In genomic region chr4:130478406-130478805, GRCh38 we compare ENCODE assay signal across 15 cellular contexts.
DNase-seq lines count a peak whose midpoint lies in the region; ATAC-seq, FAIRE-seq and TF ChIP-seq lines count a peak whose summit lies in the region.
"Had no signal": no experiment of that assay in that cellular context is flagged by ENCODE, and none has a peak within 500 bp of the region (broad histone marks: within the 10 kb centered on the region; RNA-seq: fewer than 3 reads in every experiment).

No MANE protein-coding gene starts in this region.

- no peaks in the 10 kb centered on the region for H3K27me3 ChIP-seq in gastroesophageal sphincter
- H3K27me3 ChIP-seq in upper lobe of right lung, result no peaks in the 10 kb centered on the region
- no peaks in the 10 kb centered on the region for H3K27me3 ChIP-seq in HepG2 (ENCODE audit: control insufficient read depth in 1 of 2, insufficient read depth in 2 of 2, low read length in 2 of 2)

- POLR2A ChIA-PET in HepG2 (lab: Yijun Ruan, JAX), result no interaction called here

- FAIRE-seq in HepG2 (lab: Jason Lieb, UNC), result no peak
- FAIRE-seq: colon had no signal

- WGBS in gastroesophageal sphincter (ENCODE audit: low coverage in 1 of 2), 2 donors, result 75 to 85% methylated on average over 2 to 3 of the region's 3 CpGs
- WGBS in HepG2 (ENCODE audit: low lambda C conversion rate), result no CpG with 5 or more reads among the region's 3 CpGs

- H3K4me2 ChIP-seq in HepG2 (ENCODE audit: low read depth, low read length), result no peak overlapping the region
- H3K4me2 ChIP-seq: KMS-11 had no signal

- in situ Hi-C loops in HepG2 (cut with HindIII; ENCODE audit: extremely low pct_ligation_motif_present, low pct_unique_long_range_greater_than_20kb), result no loop called here

- H3K9me3 ChIP-seq in gastroesophageal sphincter (no peaks in the 10 kb centered on the region), upper lobe of right lung (no peaks in the 10 kb centered on the region), HepG2 (ENCODE audit: low read length) (no peaks in the 10 kb centered on the region)

- no peaks in the 10 kb centered on the region for H3K36me3 ChIP-seq in gastroesophageal sphincter
- no peaks in the 10 kb centered on the region for H3K36me3 ChIP-seq in upper lobe of right lung
- H3K36me3 ChIP-seq in HepG2 (replicated peaks in 1 of 2; ENCODE audit: control insufficient read depth in 1 of 2, insufficient read depth in 2 of 2, low read length in 2 of 2), result no peaks in the 10 kb centered on the region
- H3K36me3 ChIP-seq: left ventricle myocardium inferior had no signal

- TF ChIP-seq EP300 in gastroesophageal sphincter (IDR thresholded peaks at IDR 0.05) (no peak), HepG2 (IDR thresholded peaks at IDR 0.05; ENCODE audit: low read depth in 2 of 2, low read length in 2 of 2) (no peak), HepG2 (CRISPR knock-in tag; IDR thresholded peaks at IDR 0.05; ENCODE audit: borderline replicate concordance) (no peak)

- TF ChIP-seq CTCF in gastroesophageal sphincter (IDR thresholded peaks at IDR 0.05) (no peak), upper lobe of right lung (IDR thresholded peaks at IDR 0.05) (no peak), HepG2 (CRISPR knock-in tag; IDR thresholded peaks at IDR 0.05) (no peak)

- no peaks in the 10 kb centered on the region for H4K20me1 ChIP-seq in HepG2 (ENCODE audit: insufficient read depth, low read length)

- DNase-seq in H4 (ENCODE audit: low spot score) (peak; percentile 29), amniotic epithelial cell (ENCODE audit: low read depth) (peak; percentile 84), upper lobe of right lung (no peak), NCI-H2029 treated with DMSO at 0.1 percent for 48 hours (lab: John Stamatoyannopoulos, UW) (no peak), HepG2 (ENCODE audit: low spot score) (no peak), DMS53 (lab: John Stamatoyannopoulos, UW) (no peak)
- DNase-seq: Calu3, foreskin melanocyte, left ventricle myocardium inferior, NCI-H1694 treated with DMSO at 0.1 percent for 48 hours, NCI-H526 treated with DMSO at 0.1 percent for 48 hours had no signal

- CTCF ChIA-PET in HepG2 (lab: Yijun Ruan, JAX; ENCODE audit: low intra/inter-chr PET ratio, low total read pairs), result no interaction called here

- H3K4me3 ChIP-seq in gastroesophageal sphincter, result no peak overlapping the region
- H3K4me3 ChIP-seq in upper lobe of right lung, result no peak overlapping the region
- H3K4me3 ChIP-seq in HepG2 (replicated peaks in 1 of 3; ENCODE audit: insufficient read depth in 1 of 3, low read depth in 2 of 3, low read length in 3 of 3), result no peak overlapping the region
- H3K4me3 ChIP-seq: left ventricle myocardium inferior, skin epidermis had no signal

- TF ChIP-seq RAD21 in HepG2 (CRISPR knock-in tag; IDR thresholded peaks at IDR 0.05), result no peak

- no TSS peak for BruUV-seq in HepG2 (replicated peaks; lab: Mats Ljungman, UMichigan)

- intact Hi-C loops in upper lobe of right lung (cut with DNase I), result no loop called here
- intact Hi-C loops in HepG2 (cut with micrococcal nuclease; ENCODE audit: unreplicated experiment), result no loop called here

- H3K27ac ChIP-seq in gastroesophageal sphincter (no peak overlapping the region), upper lobe of right lung (no peak overlapping the region), HepG2 (ENCODE audit: extremely low read length, insufficient read depth, low read length) (no peak overlapping the region)
- H3K27ac ChIP-seq: KMS-11, left ventricle myocardium inferior, skin epidermis had no signal

- ATAC-seq in gastroesophageal sphincter (peak; percentile 22), upper lobe of right lung (peak; percentile 41), HepG2 (no peak)

- no peaks in the 10 kb centered on the region for H3K4me1 ChIP-seq in gastroesophageal sphincter
- H3K4me1 ChIP-seq in upper lobe of right lung, result no peaks in the 10 kb centered on the region
- H3K4me1 ChIP-seq in HepG2 (ENCODE audit: insufficient read depth, low read length), result no peaks in the 10 kb centered on the region
- H3K4me1 ChIP-seq: left ventricle myocardium inferior had no signal

- TF ChIP-seq POLR2A in gastroesophageal sphincter (IDR thresholded peaks at IDR 0.05) (no peak), HepG2 (IDR thresholded peaks at IDR 0.05; ENCODE audit: insufficient read depth in 1 of 2, low read depth in 2 of 2, low read length in 2 of 2) (no peak)

- no peak overlapping the region for H3K9ac ChIP-seq in HepG2 (ENCODE audit: insufficient read depth, low read depth, low read length)
- H3K9ac ChIP-seq: KMS-11 had no signal

- no peak overlapping the region for H2AFZ ChIP-seq in HepG2 (ENCODE audit: low read length)

- no peaks in the 10 kb centered on the region for H3K79me2 ChIP-seq in HepG2 (ENCODE audit: insufficient read depth, low read length)

TF ChIP-seq in HepG2, 621 proteins besides CTCF, POLR2A, EP300 and RAD21:
- TF ChIP-seq JUN (CRISPR knock-in tag; IDR thresholded peaks at IDR 0.05) (no peak), FOXJ3 (CRISPR knock-in tag; IDR thresholded peaks at IDR 0.05; ENCODE audit: borderline replicate concordance) (no peak), TEAD3 (CRISPR knock-in tag; optimal IDR thresholded peaks at IDR 0.05; ENCODE audit: borderline replicate concordance) (no peak), ZFX (CRISPR knock-in tag; IDR thresholded peaks at IDR 0.05; ENCODE audit: low read depth) (no peak), ISX (CRISPR knock-in tag; conservative IDR thresholded peaks at IDR 0.05) (no peak), RELA (CRISPR knock-in tag; IDR thresholded peaks at IDR 0.05) (no peak)

Comparison
In these comparisons a context has a peak if more than half of its experiments do, and no peak if none do; other contexts are left out.
1. DNase-seq: peak in H4 (single experiment) and amniotic epithelial cell (single experiment); none in upper lobe of right lung (single experiment), NCI-H2029 treated with DMSO at 0.1 percent for 48 hours (single experiment), HepG2 (single experiment) and DMS53 (single experiment).